ENCODE assay signal across 10 cellular contexts in genomic region chr9:21684831-21685362, GRCh38.
DNase-seq lines count a peak whose midpoint lies in the region; ATAC-seq and TF ChIP-seq lines count a peak whose summit lies in the region.
"Had no signal": no experiment of that assay in that cellular context is flagged by ENCODE, and none has a peak within 500 bp of the region (broad histone marks: within the 10 kb centered on the region; RNA-seq: fewer than 3 reads in every experiment).

No MANE protein-coding gene starts in this region.

- no peaks in the 10 kb centered on the region for H3K9me3 Mint-ChIP-seq in activated T-cell treated with anti-CD3 and anti-CD28 coated beads, Interleukin-2, amount 50 U/mL, for 72 hours

- no peaks in the 10 kb centered on the region for H3K27me3 Mint-ChIP-seq in activated T-cell treated with anti-CD3 and anti-CD28 coated beads, Interleukin-2, amount 50 U/mL, for 72 hours (ENCODE audit: low read depth)

- no peaks in the 10 kb centered on the region for H3K27me3 ChIP-seq in kidney epithelial cell (ENCODE audit: control insufficient read depth, insufficient read depth, low read length)

- DNase-seq in NCI-H446 treated with DMSO at 0.1 percent for 48 hours (lab: John Stamatoyannopoulos, UW) (peak; percentile 20), kidney epithelial cell (ENCODE audit: low read depth) (peak; percentile 95), GM19238 (ENCODE audit: insufficient read length, low spot score) (no peak), NCI-H524 treated with DMSO at 0.1 percent for 48 hours (lab: John Stamatoyannopoulos, UW) (no peak), AML-193 (lab: John Stamatoyannopoulos, UW) (no peak), epidermal melanocyte (ENCODE audit: insufficient read length, low spot score) (no peak)
- DNase-seq in activated T-cell treated with anti-CD3 and anti-CD28 coated beads, Interleukin-2, amount 50 U/mL, for 72 hours, result peak; percentile 45 to 58
- peak; percentile 31 to 42 for DNase-seq in stimulated activated CD8-positive, alpha-beta memory T cell treated with anti-CD3 and anti-CD28 coated beads, Interleukin-15, amount 100 ng/mL, for 48 hours (ENCODE audit: low read depth in 2 of 2)
- DNase-seq: amygdala, left cardiac atrium had no signal

- TF ChIP-seq CTCF in kidney epithelial cell (IDR thresholded peaks at IDR 0.05; ENCODE audit: insufficient read depth, low read length, poor library complexity, severe bottlenecking), result no peak

- H3K36me3 Mint-ChIP-seq in activated T-cell treated with anti-CD3 and anti-CD28 coated beads, Interleukin-2, amount 50 U/mL, for 72 hours (ENCODE audit: insufficient read depth in 2 of 2), result no peaks in the 10 kb centered on the region

- H3K4me3 Mint-ChIP-seq in activated T-cell treated with anti-CD3 and anti-CD28 coated beads, Interleukin-2, amount 50 U/mL, for 72 hours, result peak overlapping the region in 1 of 2 donors; percentile 27

- no peak overlapping the region for H3K4me3 ChIP-seq in kidney epithelial cell (ENCODE audit: low read depth, low read length)

- ATAC-seq in activated T-cell treated with anti-CD3 and anti-CD28 coated beads, Interleukin-2, amount 50 U/mL, for 72 hours (replicated peaks in 1 of 2), result peak; percentile 93 to 96

- H3K27ac Mint-ChIP-seq in activated T-cell treated with anti-CD3 and anti-CD28 coated beads, Interleukin-2, amount 50 U/mL, for 72 hours, result no peak overlapping the region

- H3K4me1 Mint-ChIP-seq in activated T-cell treated with anti-CD3 and anti-CD28 coated beads, Interleukin-2, amount 50 U/mL, for 72 hours (ENCODE audit: low read depth), result peaks cover 59% of the 10 kb centered on the region

- no peaks in the 10 kb centered on the region for H3K36me3 ChIP-seq in kidney epithelial cell (ENCODE audit: control insufficient read depth, insufficient read depth, low read length)

Comparison
In these comparisons a context has a peak if more than half of its experiments do, and no peak if none do; other contexts are left out.
1. DNase-seq: peak in NCI-H446 treated with DMSO at 0.1 percent for 48 hours (single experiment), activated T-cell treated with anti-CD3 and anti-CD28 coated beads, Interleukin-2, amount 50 U/mL, for 72 hours (2 of 2), kidney epithelial cell (single experiment) and stimulated activated CD8-positive, alpha-beta memory T cell treated with anti-CD3 and anti-CD28 coated beads, Interleukin-15, amount 100 ng/mL, for 48 hours (2 of 2); none in GM19238 (single experiment), NCI-H524 treated with DMSO at 0.1 percent for 48 hours (single experiment), AML-193 (0 of 2) and epidermal melanocyte (single experiment).